ENCODE assay signal across 14 cellular contexts in genomic region chr7:22442187-22442886, GRCh38. TPM values are rescaled to one million over a fixed set of nuclear protein-coding genes. Genes with fewer than 3 reads are reported as not detected.
A peak's percentile ranks its signal among the peaks of the same experiment; 100 is the strongest.
DNase-seq lines count a peak whose midpoint lies in the region; ATAC-seq and TF ChIP-seq lines count a peak whose summit lies in the region.
"Had no signal": no experiment of that assay in that cellular context is flagged by ENCODE, and none has a peak within 500 bp of the region (broad histone marks: within the 10 kb centered on the region; RNA-seq: fewer than 3 reads in every experiment).

No MANE protein-coding gene starts in this region.

- no peak for TF ChIP-seq POLR2A in suprapubic skin (IDR thresholded peaks at IDR 0.05)

- H3K27ac ChIP-seq in HEK293 (ENCODE audit: extremely low read depth, low read depth, low read length) (no peak overlapping the region), suprapubic skin (peak overlapping the region; percentile 71), aorta (ENCODE audit: low read depth in 1 of 2, low read length in 2 of 2) (no peak overlapping the region)

- H3K27me3 ChIP-seq in suprapubic skin (no peaks in the 10 kb centered on the region), aorta (ENCODE audit: control insufficient read depth in 1 of 2, insufficient read depth in 2 of 2, low read length in 1 of 2) (no peaks in the 10 kb centered on the region)

- POLR2A ChIA-PET in HEK293 (lab: Yijun Ruan, JAX): no interaction called here

- peak overlapping the region; percentile 3 for H3K27ac Mint-ChIP-seq in endothelial cell (ENCODE audit: unreplicated experiment)
- H3K27ac Mint-ChIP-seq: T-cell had no signal

- no peak for TF ChIP-seq EP300 in suprapubic skin (IDR thresholded peaks at IDR 0.05)

- peaks cover 2% of the 10 kb centered on the region for H3K27me3 Mint-ChIP-seq in endothelial cell (ENCODE audit: unreplicated experiment)

- ATAC-seq in aorta (ENCODE audit: low FRiP score): no peak
- ATAC-seq in HG02588 (IDR thresholded peaks at IDR 0.05; ENCODE audit: unreplicated experiment): no peak
- ATAC-seq: left cardiac atrium, T-cell had no signal

- TF ChIP-seq CTCF in HEK293 (tag by site-specific recombination; IDR thresholded peaks at IDR 0.05) (no peak), endothelial cell (IDR thresholded peaks at IDR 0.05; ENCODE audit: unreplicated experiment) (no peak), suprapubic skin (IDR thresholded peaks at IDR 0.05) (no peak)

- whole genome bisulfite sequencing in suprapubic skin: 70% methylated on average over 8 of the region's 8 CpGs
- WGBS in aorta, 2 donors: 73 to 75% methylated on average over 8 of the region's 8 CpGs

- H3K4me1 ChIP-seq in HEK293 (ENCODE audit: control insufficient read depth, insufficient read depth, low read length): peaks cover 9% of the 10 kb centered on the region; the same call in 1 of the 2 replicates
- peaks cover 32% of the 10 kb centered on the region for H3K4me1 ChIP-seq in suprapubic skin
- H3K4me1 ChIP-seq in aorta (ENCODE audit: control insufficient read depth in 1 of 2, insufficient read depth in 2 of 2, low read length in 2 of 2): no peaks in the 10 kb centered on the region

- intact Hi-C loops in aorta (cut with DNase I): no loop called here

- H3K9me3 Mint-ChIP-seq in endothelial cell (ENCODE audit: unreplicated experiment): no peaks in the 10 kb centered on the region
- H3K9me3 Mint-ChIP-seq: T-cell had no signal

- H3K36me3 ChIP-seq in HEK293 (ENCODE audit: control insufficient read depth in 2 of 2, insufficient read depth in 1 of 2, low read length in 2 of 2) (no peaks in the 10 kb centered on the region), suprapubic skin (no peaks in the 10 kb centered on the region), aorta (ENCODE audit: control insufficient read depth in 1 of 2, insufficient read depth in 2 of 2, low read length in 1 of 2) (no peaks in the 10 kb centered on the region)

- H3K36me3 Mint-ChIP-seq in endothelial cell (ENCODE audit: low read depth, unreplicated experiment): peaks cover 11% of the 10 kb centered on the region
- H3K36me3 Mint-ChIP-seq: T-cell had no signal

- CTCF ChIA-PET in HEK293 (lab: Yijun Ruan, JAX): interaction anchor here (0.6 to 5.1 kb wide), 2 partner anchors 10 to 320 kb away, joined by 3 to 22 read pairs; no protein-coding TSS in a partner anchor

- peaks cover 32% of the 10 kb centered on the region for H3K4me1 Mint-ChIP-seq in endothelial cell (ENCODE audit: unreplicated experiment)

- H3K4me3 ChIP-seq in HEK293 (ENCODE audit: low read depth, low read length) (no peak overlapping the region), suprapubic skin (no peak overlapping the region), aorta (ENCODE audit: low read length in 2 of 2) (no peak overlapping the region)

- H3K9me3 ChIP-seq in HEK293 (ENCODE audit: control insufficient read depth, insufficient read depth, low read depth, low read length): no peaks in the 10 kb centered on the region
- no peaks in the 10 kb centered on the region for H3K9me3 ChIP-seq in suprapubic skin
- no peaks in the 10 kb centered on the region for H3K9me3 ChIP-seq in aorta (ENCODE audit: control insufficient read depth, low read length)

- DNase-seq in NCI-H345 treated with DMSO at 0.1 percent for 48 hours (lab: John Stamatoyannopoulos, UW; ENCODE audit: unreplicated experiment) (peak; percentile 12), endothelial cell (ENCODE audit: low spot score) (no peak), suprapubic skin (ENCODE audit: low spot score in 2 of 2) (no peak), aorta (no peak), NAMALWA (ENCODE audit: low spot score) (no peak)
- DNase-seq: activated CD4-positive, CD25-positive, alpha-beta regulatory T cell; activated T-cell treated with anti-CD3 and anti-CD28 coated beads, Interleukin-2, amount 50 U/mL, for 1 hour; hippocampal formation; Kasumi-1; left cardiac atrium; stimulated activated naive CD4-positive, alpha-beta T cell treated with Interleukin-2 at 50 U/mL for 16 hours; T-cell had no signal

- H3K4me3 Mint-ChIP-seq in endothelial cell (ENCODE audit: unreplicated experiment): no peak overlapping the region
- H3K4me3 Mint-ChIP-seq: T-cell had no signal

TF ChIP-seq in HEK293, 187 proteins besides CTCF, POLR2A, EP300 and RAD21:
- TF ChIP-seq GLIS1 (tag by site-specific recombination; IDR thresholded peaks at IDR 0.05) (peak; percentile 41; the same call in 1 of the 2 replicates), HOXA7 (CRISPR knock-in tag; IDR thresholded peaks at IDR 0.05; ENCODE audit: borderline replicate concordance) (no peak), SCRT2 (tag by site-specific recombination; IDR thresholded peaks at IDR 0.05) (no peak), ZNF174 (tag by site-specific recombination; IDR thresholded peaks at IDR 0.05) (no peak)

RNA-seq across cellular contexts. Expression of gene STEAP1B, which starts 57.7 kb away (rescaled TPM):
- total RNA-seq in endothelial cell (ENCODE audit: unreplicated experiment) (5.6 TPM), suprapubic skin (under 1 TPM in 1 of 4 donors, not detected in 3; 0.64 TPM), aorta (1 to 10 TPM; 2.8 to 5.1 TPM)
- polyA plus RNA-seq in aorta: under 1 TPM in 1 of 2 donors, not detected in 1; 0.36 TPM
